In genomic region chr12:64824500-64825142, GRCh38 we compare ENCODE assay signal across 8 cellular contexts. TPM values are rescaled to one million over a fixed set of nuclear protein-coding genes. Genes with fewer than 3 reads are reported as not detected.
DNase-seq lines count a peak whose midpoint lies in the region; ATAC-seq and TF ChIP-seq lines count a peak whose summit lies in the region.

Gene TBC1D30 (plus strand): TSS chr12:64824647. CDS start chr12:64824880, 233 bp downstream.

- H3K4me3 Mint-ChIP-seq in activated CD4-positive, alpha-beta memory T cell treated with anti-CD3 and anti-CD28 coated beads for 36 hours, result peak within 1 kb of the TSS; percentile 66

- peaks cover 18% of the 10 kb centered on the region for H3K4me1 Mint-ChIP-seq in activated CD4-positive, alpha-beta memory T cell treated with anti-CD3 and anti-CD28 coated beads for 36 hours (ENCODE audit: low read depth)

- POLR2A ChIA-PET in activated CD4-positive, alpha-beta memory T cell treated with anti-CD3 and anti-CD28 coated beads for 36 hours (lab: Charles Lee), result no interaction called here

- peaks cover 52% of the 10 kb centered on the region for H3K27me3 ChIP-seq in suprapubic skin

- CTCF ChIA-PET in activated CD4-positive, alpha-beta memory T cell treated with anti-CD3 and anti-CD28 coated beads for 36 hours (lab: Charles Lee), result interaction anchor here (1.0 to 2.2 kb wide), 3 partner anchors 23 to 28 kb away, joined by 5 to 12 read pairs (median 5); no protein-coding TSS in a partner anchor

- TF ChIP-seq EP300 in suprapubic skin (IDR thresholded peaks at IDR 0.05), result no peak

- peaks cover 5% of the 10 kb centered on the region for H3K9me3 ChIP-seq in suprapubic skin

- peaks cover 54% of the 10 kb centered on the region for H3K27me3 Mint-ChIP-seq in activated CD4-positive, alpha-beta memory T cell treated with anti-CD3 and anti-CD28 coated beads for 36 hours

- H3K36me3 ChIP-seq in suprapubic skin, result no peaks in the 10 kb centered on the region

- H3K4me3 ChIP-seq in epithelial cell of proximal tubule (ENCODE audit: low read depth, low read length), result peak within 1 kb of the TSS; percentile 49
- peak within 1 kb of the TSS; percentile 50 for H3K4me3 ChIP-seq in suprapubic skin

- no peak within 1 kb of the TSS for H3K27ac ChIP-seq in suprapubic skin

- DNase-seq in AG20443 (ENCODE audit: low spot score) (peak; percentile 59), NCI-H146 treated with DMSO at 0.1 percent for 48 hours (lab: John Stamatoyannopoulos, UW; ENCODE audit: unreplicated experiment) (peak; percentile 73), epithelial cell of proximal tubule (ENCODE audit: low read depth) (no peak), mucosa of gallbladder (ENCODE audit: low spot score) (no peak), suprapubic skin (ENCODE audit: low spot score in 2 of 2) (no peak)
- peak; percentile 31 for DNase-seq in activated CD4-positive, alpha-beta memory T cell treated with anti-CD3 and anti-CD28 coated beads for 36 hours

- WGBS in suprapubic skin, result 2% methylated on average over 49 of the region's 69 CpGs

- ATAC-seq in GM21717 (IDR thresholded peaks at IDR 0.05; ENCODE audit: unreplicated experiment) (peak; percentile 45), HG03196 (IDR thresholded peaks at IDR 0.05; ENCODE audit: unreplicated experiment) (no peak)

- H3K9me3 Mint-ChIP-seq in activated CD4-positive, alpha-beta memory T cell treated with anti-CD3 and anti-CD28 coated beads for 36 hours, result peaks cover 3% of the 10 kb centered on the region

- H3K36me3 Mint-ChIP-seq in activated CD4-positive, alpha-beta memory T cell treated with anti-CD3 and anti-CD28 coated beads for 36 hours, result peaks cover 2% of the 10 kb centered on the region

- no peak for TF ChIP-seq CTCF in epithelial cell of proximal tubule (conservative IDR thresholded peaks at IDR 0.05; ENCODE audit: low read depth, low read length)
- TF ChIP-seq CTCF in suprapubic skin (IDR thresholded peaks at IDR 0.05), result no peak

- intact Hi-C loops in activated CD4-positive, alpha-beta memory T cell treated with anti-CD3 and anti-CD28 coated beads for 36 hours (cut with micrococcal nuclease), result no loop called here

- TF ChIP-seq POLR2A in suprapubic skin (IDR thresholded peaks at IDR 0.05), result no peak

- H3K27ac Mint-ChIP-seq in activated CD4-positive, alpha-beta memory T cell treated with anti-CD3 and anti-CD28 coated beads for 36 hours, result no peak within 1 kb of the TSS

- peaks cover 24% of the 10 kb centered on the region for H3K4me1 ChIP-seq in suprapubic skin

RNA-seq across cellular contexts. Expression of gene TBC1D30, which starts in this region (rescaled TPM):
- under 1 TPM in 1 of 2 experiments, not detected in 1; 0.36 TPM for total RNA-seq in activated CD4-positive, alpha-beta memory T cell treated with anti-CD3 and anti-CD28 coated beads for 36 hours
- total RNA-seq in epithelial cell of proximal tubule, result 1.6 and 3.8 TPM in 2 replicates
- 17.1 TPM for total RNA-seq in mucosa of gallbladder
- total RNA-seq in suprapubic skin, result 1 to 10 TPM in 3 of 4 donors, under 1 TPM in 1; 0.49 to 3.9 (median 3.1) TPM

Comparison
In these comparisons a context has a peak if more than half of its experiments do, and no peak if none do; other contexts are left out.
1. Peak in DNase-seq in activated CD4-positive, alpha-beta memory T cell treated with anti-CD3 and anti-CD28 coated beads for 36 hours; RNA of the gene not detected or under 1 TPM.
2. DNase-seq: peak in AG20443 (single experiment) and NCI-H146 treated with DMSO at 0.1 percent for 48 hours (single experiment); none in epithelial cell of proximal tubule (single experiment), mucosa of gallbladder (single experiment) and suprapubic skin (0 of 2).